1 cellular context compared by ENCODE assay signal in the genomic region with DNA sequence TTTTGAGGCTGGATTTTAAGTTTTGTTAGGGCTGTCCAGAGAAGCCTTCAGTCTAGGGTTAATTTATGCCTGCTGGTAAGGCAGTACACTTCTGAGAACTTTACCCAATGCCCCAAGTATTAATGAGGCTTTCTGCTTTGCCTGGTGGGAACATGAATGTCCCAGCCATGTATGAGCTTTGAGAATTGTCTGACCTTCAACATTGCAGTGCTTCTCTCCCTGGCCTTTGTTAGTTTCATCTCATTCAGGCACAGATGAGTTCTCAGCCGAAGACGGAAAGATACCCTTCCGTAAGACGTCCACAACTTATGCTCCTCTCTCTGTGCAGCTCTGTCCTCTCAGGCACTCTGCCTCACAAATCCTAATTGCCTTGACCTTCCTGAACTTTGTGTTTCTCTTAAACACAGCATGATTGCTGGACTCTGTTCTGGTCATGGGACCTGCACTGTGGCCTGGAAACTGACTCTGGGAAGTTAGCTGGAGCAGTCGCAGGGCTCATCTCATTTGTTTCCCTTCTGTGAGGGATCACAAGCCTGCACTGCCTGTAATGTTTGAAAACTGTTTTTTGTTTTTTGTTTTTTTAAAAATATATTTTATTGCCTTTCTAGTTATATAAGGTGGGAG.
TF ChIP-seq lines count a peak whose summit lies in the region.

No MANE protein-coding gene starts in this region.

TF ChIP-seq in HepG2, 621 proteins besides CTCF, POLR2A, EP300 and RAD21 (continued from another document and continues in another):
- TF ChIP-seq NRL (CRISPR knock-in tag; IDR thresholded peaks at IDR 0.05; ENCODE audit: borderline replicate concordance) = no peak
- TF ChIP-seq PAWR (CRISPR knock-in tag; IDR thresholded peaks at IDR 0.05; ENCODE audit: borderline replicate concordance) = no peak
- peak; percentile 84 for TF ChIP-seq TARDBP (CRISPR knock-in tag; IDR thresholded peaks at IDR 0.05)
- TF ChIP-seq ZSCAN21 (CRISPR knock-in tag; IDR thresholded peaks at IDR 0.05; ENCODE audit: borderline replicate concordance) = peak; percentile 51; the same call in 1 of the 2 replicates
- TF ChIP-seq RBM39 (IDR thresholded peaks at IDR 0.05; ENCODE audit: low read depth, low read length, poor library complexity, severe bottlenecking) = no peak
- TF ChIP-seq SCMH1 (CRISPR knock-in tag; IDR thresholded peaks at IDR 0.05; ENCODE audit: borderline replicate concordance) = no peak
- TF ChIP-seq ZFP82 (CRISPR knock-in tag; IDR thresholded peaks at IDR 0.05; ENCODE audit: borderline replicate concordance) = no peak
- TF ChIP-seq, protein P1, sequence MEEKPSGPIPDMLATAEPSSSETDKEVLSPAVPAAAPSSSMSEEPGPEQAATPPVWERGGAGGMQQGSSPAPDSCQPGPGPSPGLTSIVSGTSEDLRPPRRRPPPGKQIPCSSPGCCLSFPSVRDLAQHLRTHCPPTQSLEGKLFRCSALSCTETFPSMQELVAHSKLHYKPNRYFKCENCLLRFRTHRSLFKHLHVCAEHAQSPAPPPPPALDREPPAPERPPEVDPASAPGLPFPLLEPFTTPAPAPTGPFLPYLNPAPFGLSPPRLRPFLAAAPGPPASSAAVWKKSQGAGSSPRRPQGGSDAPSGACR (CRISPR knock-in tag; IDR thresholded peaks at IDR 0.05) = no peak
- TF ChIP-seq, protein P2, sequence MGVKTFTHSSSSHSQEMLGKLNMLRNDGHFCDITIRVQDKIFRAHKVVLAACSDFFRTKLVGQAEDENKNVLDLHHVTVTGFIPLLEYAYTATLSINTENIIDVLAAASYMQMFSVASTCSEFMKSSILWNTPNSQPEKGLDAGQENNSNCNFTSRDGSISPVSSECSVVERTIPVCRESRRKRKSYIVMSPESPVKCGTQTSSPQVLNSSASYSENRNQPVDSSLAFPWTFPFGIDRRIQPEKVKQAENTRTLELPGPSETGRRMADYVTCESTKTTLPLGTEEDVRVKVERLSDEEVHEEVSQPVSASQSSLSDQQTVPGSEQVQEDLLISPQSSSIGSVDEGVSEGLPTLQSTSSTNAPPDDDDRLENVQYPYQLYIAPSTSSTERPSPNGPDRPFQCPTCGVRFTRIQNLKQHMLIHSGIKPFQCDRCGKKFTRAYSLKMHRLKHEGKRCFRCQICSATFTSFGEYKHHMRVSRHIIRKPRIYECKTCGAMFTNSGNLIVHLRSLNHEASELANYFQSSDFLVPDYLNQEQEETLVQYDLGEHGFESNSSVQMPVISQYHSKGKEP (CRISPR knock-in tag; IDR thresholded peaks at IDR 0.05) = no peak
- TF ChIP-seq PCBP1 (IDR thresholded peaks at IDR 0.05; ENCODE audit: borderline replicate concordance, low read depth, low read length) = no peak
- TF ChIP-seq ZNF550 (CRISPR knock-in tag; IDR thresholded peaks at IDR 0.05; ENCODE audit: borderline replicate concordance) = no peak
- no peak for TF ChIP-seq ZNF780A (CRISPR knock-in tag; IDR thresholded peaks at IDR 0.05)
- no peak for TF ChIP-seq MZF1 (CRISPR knock-in tag; IDR thresholded peaks at IDR 0.05; ENCODE audit: borderline replicate concordance)
- TF ChIP-seq SSRP1 (CRISPR knock-in tag; IDR thresholded peaks at IDR 0.05) = no peak
- TF ChIP-seq ZNF329 (CRISPR knock-in tag; IDR thresholded peaks at IDR 0.05; ENCODE audit: low read depth) = no peak
- TF ChIP-seq MTA1 (CRISPR knock-in tag; IDR thresholded peaks at IDR 0.05; ENCODE audit: borderline replicate concordance) = no peak; the same call in 1 of the 2 replicates
- TF ChIP-seq FOXJ3 (CRISPR knock-in tag; IDR thresholded peaks at IDR 0.05; ENCODE audit: borderline replicate concordance) = peak; percentile 75; the same call in 1 of the 2 replicates
- no peak for TF ChIP-seq ZNF382 (CRISPR knock-in tag; IDR thresholded peaks at IDR 0.05; ENCODE audit: borderline replicate concordance)
- TF ChIP-seq, protein P3, sequence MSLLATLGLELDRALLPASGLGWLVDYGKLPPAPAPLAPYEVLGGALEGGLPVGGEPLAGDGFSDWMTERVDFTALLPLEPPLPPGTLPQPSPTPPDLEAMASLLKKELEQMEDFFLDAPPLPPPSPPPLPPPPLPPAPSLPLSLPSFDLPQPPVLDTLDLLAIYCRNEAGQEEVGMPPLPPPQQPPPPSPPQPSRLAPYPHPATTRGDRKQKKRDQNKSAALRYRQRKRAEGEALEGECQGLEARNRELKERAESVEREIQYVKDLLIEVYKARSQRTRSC (CRISPR knock-in tag; IDR thresholded peaks at IDR 0.05; ENCODE audit: low read depth) = no peak
- TF ChIP-seq KDM3A (CRISPR knock-in tag; IDR thresholded peaks at IDR 0.05; ENCODE audit: low read depth) = no peak
- TF ChIP-seq EZH2 (conservative IDR thresholded peaks at IDR 0.05; ENCODE audit: low read depth, low read length) = no peak
- TF ChIP-seq SRF (IDR thresholded peaks at IDR 0.05; ENCODE audit: low read depth, low read length) = no peak
- TF ChIP-seq ZNF350 (CRISPR knock-in tag; IDR thresholded peaks at IDR 0.05; ENCODE audit: borderline replicate concordance, low read depth) = no peak
- no peak for TF ChIP-seq FLYWCH1 (CRISPR knock-in tag; IDR thresholded peaks at IDR 0.05)
- TF ChIP-seq, protein P4, sequence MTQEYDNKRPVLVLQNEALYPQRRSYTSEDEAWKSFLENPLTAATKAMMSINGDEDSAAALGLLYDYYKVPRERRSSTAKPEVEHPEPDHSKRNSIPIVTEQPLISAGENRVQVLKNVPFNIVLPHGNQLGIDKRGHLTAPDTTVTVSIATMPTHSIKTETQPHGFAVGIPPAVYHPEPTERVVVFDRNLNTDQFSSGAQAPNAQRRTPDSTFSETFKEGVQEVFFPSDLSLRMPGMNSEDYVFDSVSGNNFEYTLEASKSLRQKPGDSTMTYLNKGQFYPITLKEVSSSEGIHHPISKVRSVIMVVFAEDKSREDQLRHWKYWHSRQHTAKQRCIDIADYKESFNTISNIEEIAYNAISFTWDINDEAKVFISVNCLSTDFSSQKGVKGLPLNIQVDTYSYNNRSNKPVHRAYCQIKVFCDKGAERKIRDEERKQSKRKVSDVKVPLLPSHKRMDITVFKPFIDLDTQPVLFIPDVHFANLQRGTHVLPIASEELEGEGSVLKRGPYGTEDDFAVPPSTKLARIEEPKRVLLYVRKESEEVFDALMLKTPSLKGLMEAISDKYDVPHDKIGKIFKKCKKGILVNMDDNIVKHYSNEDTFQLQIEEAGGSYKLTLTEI (CRISPR knock-in tag; conservative IDR thresholded peaks at IDR 0.05) = no peak
- no peak for TF ChIP-seq MBD4 (IDR thresholded peaks at IDR 0.05; ENCODE audit: borderline replicate concordance, low read length)
- TF ChIP-seq ZMYM3 (CRISPR knock-in tag; IDR thresholded peaks at IDR 0.05) = peak; percentile 85
- TF ChIP-seq CREB3 (CRISPR knock-in tag; IDR thresholded peaks at IDR 0.05) = no peak
- no peak for TF ChIP-seq ZSCAN29 (CRISPR knock-in tag; conservative IDR thresholded peaks at IDR 0.05)
- TF ChIP-seq ZKSCAN1 (IDR thresholded peaks at IDR 0.05; ENCODE audit: low read length) = no peak
- TF ChIP-seq SIN3B (IDR thresholded peaks at IDR 0.05; ENCODE audit: low read length) = no peak
- no peak for TF ChIP-seq ZNF18 (CRISPR knock-in tag; IDR thresholded peaks at IDR 0.05; ENCODE audit: insufficient replicate concordance)
- TF ChIP-seq TIGD3 (CRISPR knock-in tag; IDR thresholded peaks at IDR 0.05; ENCODE audit: borderline replicate concordance) = no peak
- peak; percentile 84; the same call in 1 of the 2 replicates for TF ChIP-seq RCOR2 (CRISPR knock-in tag; IDR thresholded peaks at IDR 0.05)
- TF ChIP-seq RXRA (CRISPR knock-in tag; IDR thresholded peaks at IDR 0.05) = peak; percentile 88; the same call in 1 of the 2 replicates
- TF ChIP-seq ELF3 (CRISPR knock-in tag; IDR thresholded peaks at IDR 0.05) = peak; percentile 89
- no peak for TF ChIP-seq NFATC3 (CRISPR knock-in tag; IDR thresholded peaks at IDR 0.05)
- TF ChIP-seq GABPB1 (CRISPR knock-in tag; IDR thresholded peaks at IDR 0.05) = no peak
- no peak for TF ChIP-seq BCL3 (CRISPR knock-in tag; IDR thresholded peaks at IDR 0.05)
- no peak for TF ChIP-seq ZNF230 (CRISPR knock-in tag; IDR thresholded peaks at IDR 0.05)
- no peak for TF ChIP-seq FOXA1 (IDR thresholded peaks at IDR 0.05)
- peak; percentile 45 for TF ChIP-seq FOXA1 (CRISPR knock-in tag; IDR thresholded peaks at IDR 0.05)
- no peak for TF ChIP-seq AKAP8 (CRISPR knock-in tag; IDR thresholded peaks at IDR 0.05)
- peak; percentile 67 for TF ChIP-seq CEBPG (CRISPR knock-in tag; IDR thresholded peaks at IDR 0.05)
- no peak for TF ChIP-seq ZNF567 (CRISPR knock-in tag; IDR thresholded peaks at IDR 0.05; ENCODE audit: borderline replicate concordance)
- TF ChIP-seq SALL2 (CRISPR knock-in tag; IDR thresholded peaks at IDR 0.05) = no peak
- TF ChIP-seq ZNF83 (CRISPR knock-in tag; IDR thresholded peaks at IDR 0.05; ENCODE audit: borderline replicate concordance) = no peak
- TF ChIP-seq ZNF7 (CRISPR knock-in tag; IDR thresholded peaks at IDR 0.05) = no peak
- TF ChIP-seq MTA3 (CRISPR knock-in tag; IDR thresholded peaks at IDR 0.05) = no peak
- TF ChIP-seq GATA4 (IDR thresholded peaks at IDR 0.05; ENCODE audit: borderline replicate concordance, low read depth) = no peak
- TF ChIP-seq ASH2L (IDR thresholded peaks at IDR 0.05; ENCODE audit: insufficient read length, low read depth, low read length) = peak; percentile 52
- TF ChIP-seq, protein P5, sequence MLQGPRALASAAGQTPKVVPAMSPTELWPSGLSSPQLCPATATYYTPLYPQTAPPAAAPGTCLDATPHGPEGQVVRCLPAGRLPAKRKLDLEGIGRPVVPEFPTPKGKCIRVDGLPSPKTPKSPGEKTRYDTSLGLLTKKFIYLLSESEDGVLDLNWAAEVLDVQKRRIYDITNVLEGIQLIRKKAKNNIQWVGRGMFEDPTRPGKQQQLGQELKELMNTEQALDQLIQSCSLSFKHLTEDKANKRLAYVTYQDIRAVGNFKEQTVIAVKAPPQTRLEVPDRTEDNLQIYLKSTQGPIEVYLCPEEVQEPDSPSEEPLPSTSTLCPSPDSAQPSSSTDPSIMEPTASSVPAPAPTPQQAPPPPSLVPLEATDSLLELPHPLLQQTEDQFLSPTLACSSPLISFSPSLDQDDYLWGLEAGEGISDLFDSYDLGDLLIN (CRISPR knock-in tag; IDR thresholded peaks at IDR 0.05; ENCODE audit: borderline replicate concordance) = no peak
- no peak for TF ChIP-seq ZNF251 (CRISPR knock-in tag; IDR thresholded peaks at IDR 0.05)
- no peak for TF ChIP-seq TCF7L2 (IDR thresholded peaks at IDR 0.05; ENCODE audit: low read depth, low read length)
- TF ChIP-seq, protein P6, sequence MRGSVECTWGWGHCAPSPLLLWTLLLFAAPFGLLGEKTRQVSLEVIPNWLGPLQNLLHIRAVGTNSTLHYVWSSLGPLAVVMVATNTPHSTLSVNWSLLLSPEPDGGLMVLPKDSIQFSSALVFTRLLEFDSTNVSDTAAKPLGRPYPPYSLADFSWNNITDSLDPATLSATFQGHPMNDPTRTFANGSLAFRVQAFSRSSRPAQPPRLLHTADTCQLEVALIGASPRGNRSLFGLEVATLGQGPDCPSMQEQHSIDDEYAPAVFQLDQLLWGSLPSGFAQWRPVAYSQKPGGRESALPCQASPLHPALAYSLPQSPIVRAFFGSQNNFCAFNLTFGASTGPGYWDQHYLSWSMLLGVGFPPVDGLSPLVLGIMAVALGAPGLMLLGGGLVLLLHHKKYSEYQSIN (CRISPR knock-in tag; IDR thresholded peaks at IDR 0.05; ENCODE audit: borderline replicate concordance) = no peak
- TF ChIP-seq, protein P7, sequence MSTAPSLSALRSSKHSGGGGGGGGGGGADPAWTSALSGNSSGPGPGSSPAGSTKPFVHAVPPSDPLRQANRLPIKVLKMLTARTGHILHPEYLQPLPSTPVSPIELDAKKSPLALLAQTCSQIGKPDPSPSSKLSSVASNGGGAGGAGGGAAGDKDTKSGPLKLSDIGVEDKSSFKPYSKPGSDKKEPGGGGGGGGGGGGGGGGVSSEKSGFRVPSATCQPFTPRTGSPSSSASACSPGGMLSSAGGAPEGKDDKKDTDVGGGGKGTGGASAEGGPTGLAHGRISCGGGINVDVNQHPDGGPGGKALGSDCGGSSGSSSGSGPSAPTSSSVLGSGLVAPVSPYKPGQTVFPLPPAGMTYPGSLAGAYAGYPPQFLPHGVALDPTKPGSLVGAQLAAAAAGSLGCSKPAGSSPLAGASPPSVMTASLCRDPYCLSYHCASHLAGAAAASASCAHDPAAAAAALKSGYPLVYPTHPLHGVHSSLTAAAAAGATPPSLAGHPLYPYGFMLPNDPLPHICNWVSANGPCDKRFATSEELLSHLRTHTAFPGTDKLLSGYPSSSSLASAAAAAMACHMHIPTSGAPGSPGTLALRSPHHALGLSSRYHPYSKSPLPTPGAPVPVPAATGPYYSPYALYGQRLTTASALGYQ (CRISPR knock-in tag; IDR thresholded peaks at IDR 0.05) = peak; percentile 53; the same call in 1 of the 2 replicates
- TF ChIP-seq ISX (CRISPR knock-in tag; conservative IDR thresholded peaks at IDR 0.05) = no peak
